ENCODE assay signal across 8 cellular contexts in genomic region chr17:44199553-44200477, GRCh38. TPM values are rescaled to one million over a fixed set of nuclear protein-coding genes. Genes with fewer than 3 reads are reported as not detected.
A peak's percentile ranks its signal among the peaks of the same experiment; 100 is the strongest.
DNase-seq lines count a peak whose midpoint lies in the region; ATAC-seq and TF ChIP-seq lines count a peak whose summit lies in the region.

TSS of gene ATXN7L3 (minus strand) at chr17:44199884. CDS start at chr17:44198070, 1,814 bp downstream.

- H3K27ac ChIP-seq in parathyroid adenoma: peak within 1 kb of the TSS; percentile 90
- peak within 1 kb of the TSS; percentile 95 to 97 for H3K27ac ChIP-seq in tibial artery

- H3K9me3 ChIP-seq in parathyroid adenoma (ENCODE audit: control insufficient read depth, low read length): no peaks in the 10 kb centered on the region
- H3K9me3 ChIP-seq in tibial artery: no peaks in the 10 kb centered on the region

- peak; percentile 79 for DNase-seq in NCI-H1417 treated with DMSO at 0.1 percent for 48 hours (lab: John Stamatoyannopoulos, UW)
- peak; percentile 86 to 95 for DNase-seq in SW 1271 (lab: John Stamatoyannopoulos, UW)
- DNase-seq in activated naive CD8-positive, alpha-beta T cell treated with anti-CD3 and anti-CD28 coated beads, Interleukin-2, amount 50 U/mL, for 16 hours (ENCODE audit: low read depth, low spot score): peak; percentile 99
- peak; percentile 99 for DNase-seq in Right ventricle myocardium inferior (ENCODE audit: missing footprints)
- DNase-seq in tibial artery: peak; percentile 99 to 100

- H3K36me3 ChIP-seq in parathyroid adenoma (ENCODE audit: control insufficient read depth, insufficient read depth, low read length) (no peaks in the 10 kb centered on the region), tibial artery (peaks cover 22 to 28% (median 23%) of the 10 kb centered on the region in 3 donors)

- ATAC-seq in HG02678 (IDR thresholded peaks at IDR 0.05; ENCODE audit: unreplicated experiment): peak; percentile 68
- peak; percentile 96 for ATAC-seq in Right ventricle myocardium inferior

- H3K4me1 ChIP-seq in parathyroid adenoma: peaks cover 11% of the 10 kb centered on the region
- peaks cover 0 to 22% (median 15%) of the 10 kb centered on the region in 4 donors for H3K4me1 ChIP-seq in tibial artery

- H3K4me3 ChIP-seq in parathyroid adenoma (ENCODE audit: low read depth, low read length) (peak within 1 kb of the TSS; percentile 85), tibial artery (peak within 1 kb of the TSS; percentile 87 to 94)

- no peak for TF ChIP-seq CTCF in parathyroid adenoma (IDR thresholded peaks at IDR 0.05)
- no peak for TF ChIP-seq CTCF in tibial artery (IDR thresholded peaks at IDR 0.05)

- intact Hi-C loops in Right ventricle myocardium inferior (cut with DNase I): loop anchor here (1.0 to 10.0 kb wide), 3 partner anchors 13 to 305 kb away; partner anchors contain the start of genes GPATCH8 and TMUB2
- intact Hi-C loops in tibial artery (cut with DNase I; ENCODE audit: low total_unique reads): loop anchor here (1.0 to 10.0 kb wide), 2 partner anchors 19 to 305 kb away; partner anchors contain the start of genes GPATCH8 and UBTF

- H2AFZ ChIP-seq in parathyroid adenoma: peak within 1 kb of the TSS; percentile 98

- TF ChIP-seq POLR2A in GM10847 (IDR thresholded peaks at IDR 0.05; ENCODE audit: extremely low read depth, insufficient read length): peak; percentile 47

- H3K9ac ChIP-seq in parathyroid adenoma: peak within 1 kb of the TSS; percentile 94

- H3K4me2 ChIP-seq in parathyroid adenoma (ENCODE audit: low read length): peak within 1 kb of the TSS; percentile 99

- H3K79me2 ChIP-seq in parathyroid adenoma: no peaks in the 10 kb centered on the region

- H3K27me3 ChIP-seq in parathyroid adenoma (ENCODE audit: control insufficient read depth, insufficient read depth, low read length) (no peaks in the 10 kb centered on the region), tibial artery (no peaks in the 10 kb centered on the region)

RNA-seq across cellular contexts. Expression of gene ATXN7L3, which starts in this region (rescaled TPM):
- 40.8 TPM for total RNA-seq in Right ventricle myocardium inferior

Comparison
In these comparisons a context has a peak if more than half of its experiments do, and no peak if none do; other contexts are left out.
1. Peak in every context shown above with its lines: DNase-seq, ATAC-seq, H3K4me3 ChIP-seq and H3K27ac ChIP-seq.